ENCODE assay signal across 34 cellular contexts in the genomic region with DNA sequence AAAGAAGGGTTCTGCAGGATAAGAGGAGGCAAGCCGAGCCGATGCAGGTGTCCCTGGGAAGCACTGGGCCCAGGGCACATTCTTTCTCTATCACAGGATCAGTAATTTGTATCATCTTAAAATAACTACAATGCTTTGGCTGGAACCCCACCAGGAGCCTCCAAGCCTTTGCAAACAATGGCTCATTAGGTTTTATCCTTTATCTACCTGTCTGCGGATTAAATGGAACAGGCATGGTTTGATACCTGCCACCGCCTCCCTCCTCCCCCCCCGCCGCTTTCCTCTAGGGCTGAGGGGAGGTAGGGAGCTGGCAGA.
"Had no signal": no experiment of that assay in that cellular context is flagged by ENCODE, and none has a peak within 500 bp of the region (broad histone marks: within the 10 kb centered on the region; RNA-seq: fewer than 3 reads in every experiment).

No MANE protein-coding gene starts in this region.

- H3K36me3 ChIP-seq: adrenal gland, gastrocnemius medialis, heart right ventricle had no signal

- H3K9me3 ChIP-seq: adrenal gland, body of pancreas, gastrocnemius medialis, heart right ventricle had no signal

- H3K27ac ChIP-seq: adrenal gland, body of pancreas, epithelial cell of prostate, foreskin keratinocyte, gastrocnemius medialis, heart right ventricle had no signal

- DNase-seq: activated CD4-positive, alpha-beta memory T cell treated with anti-CD3 and anti-CD28 coated beads for 36 hours; activated CD4-positive, alpha-beta T cell treated with anti-CD3 and anti-CD28 coated beads for 36 hours; activated CD4-positive, alpha-beta T cell treated with anti-CD3 and anti-CD28 coated beads, Interleukin-2, amount 10 ng/mL, durations not matched to agents 24 days and 14 days; activated CD4-positive, CD25-positive, alpha-beta regulatory T cell; activated CD4-positive, CD25-positive, alpha-beta regulatory T cell treated with anti-CD3 and anti-CD28 coated beads, Interleukin-2, amount 50 U/mL, for 72 hours; activated CD8-positive, alpha-beta memory T cell treated with anti-CD3 and anti-CD28 coated beads, Interleukin-2, amount 10 ng/mL, durations not matched to agents 7 days and 5 days; activated CD8-positive, alpha-beta memory T cell treated with anti-CD3 and anti-CD28 coated beads, Interleukin-2, amount 50 U/mL, for 4 hours; activated CD8-positive, alpha-beta T cell treated with anti-CD3 and anti-CD28 coated beads, Interleukin-2, amount 10 ng/mL, durations not matched to agents 7 days and 5 days; activated effector memory CD4-positive, alpha-beta T cell treated with anti-CD3 and anti-CD28 coated beads, Interleukin-2, amount 50 U/mL, for 16 hours; activated naive CD4-positive, alpha-beta T cell treated with anti-CD3 and anti-CD28 coated beads for 36 hours; activated naive CD8-positive, alpha-beta T cell treated with anti-CD3 and anti-CD28 coated beads for 36 hours; activated naive CD8-positive, alpha-beta T cell treated with anti-CD3 and anti-CD28 coated beads, Interleukin-2, amount 50 U/mL, for 24 hours; activated T-cell treated with anti-CD3 and anti-CD28 coated beads, Interleukin-2, amount 50 U/mL, for 1 hour; activated T-cell treated with anti-CD3 and anti-CD28 coated beads, Interleukin-2, amount 50 U/mL, for 48 hours; adrenal gland; amygdala; aorta; body of pancreas; caudate nucleus; cortex of kidney; dermis blood vessel endothelial cell; effector CD4-positive, alpha-beta T cell; effector memory CD8-positive, alpha-beta T cell; foreskin keratinocyte; gastrocnemius medialis; glutamatergic neuron; heart right ventricle; T-helper 1 cell; T-helper 17 cell; T1000 had no signal

- H3K27me3 ChIP-seq: body of pancreas, foreskin keratinocyte had no signal

- H3K4me3 ChIP-seq: adrenal gland, body of pancreas, gastrocnemius medialis, heart right ventricle had no signal

- H3K4me1 ChIP-seq: adrenal gland, body of pancreas, foreskin keratinocyte, gastrocnemius medialis, heart right ventricle had no signal

- FAIRE-seq: colon, endometrium, endothelial cell of umbilical vein had no signal
